ENCODE assay signal across 1 cellular context in genomic region chr3:128753715-128754114, GRCh38.
TF ChIP-seq lines count a peak whose summit lies in the region.

No MANE protein-coding gene starts in this region.

TF ChIP-seq in HepG2, 621 proteins besides CTCF, POLR2A, EP300 and RAD21 (continued from another document):
- TF ChIP-seq BCLAF1 (IDR thresholded peaks at IDR 0.05) (no peak), SRY (CRISPR knock-in tag; IDR thresholded peaks at IDR 0.05) (no peak)
- TF ChIP-seq, protein P1, sequence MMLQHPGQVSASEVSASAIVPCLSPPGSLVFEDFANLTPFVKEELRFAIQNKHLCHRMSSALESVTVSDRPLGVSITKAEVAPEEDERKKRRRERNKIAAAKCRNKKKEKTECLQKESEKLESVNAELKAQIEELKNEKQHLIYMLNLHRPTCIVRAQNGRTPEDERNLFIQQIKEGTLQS (CRISPR knock-in tag; IDR thresholded peaks at IDR 0.05): no peak
